1 cellular context compared by ENCODE assay signal in genomic region chr12:57230381-57231155, GRCh38.
TF ChIP-seq lines count a peak whose summit lies in the region.

No MANE protein-coding gene starts in this region.

TF ChIP-seq in H1, 55 proteins besides CTCF, POLR2A, EP300 and RAD21:
- no peak for TF ChIP-seq CEBPB (IDR thresholded peaks at IDR 0.05; ENCODE audit: low read depth, low read length)
- no peak for TF ChIP-seq SIRT6 (IDR thresholded peaks at IDR 0.05; ENCODE audit: low read length)
- TF ChIP-seq EZH2 (IDR thresholded peaks at IDR 0.05; ENCODE audit: low read depth, low read length, severe bottlenecking): no peak
- no peak for TF ChIP-seq PHF8 (conservative IDR thresholded peaks at IDR 0.05; ENCODE audit: low read depth, low read length)
- no peak for TF ChIP-seq BACH1 (IDR thresholded peaks at IDR 0.05; ENCODE audit: low read length)
- no peak for TF ChIP-seq SRF (IDR thresholded peaks at IDR 0.05; ENCODE audit: low read depth, low read length)
- no peak for TF ChIP-seq POLR2AphosphoS5 (IDR thresholded peaks at IDR 0.05; ENCODE audit: low read depth, low read length)
- TF ChIP-seq CBX8 (IDR thresholded peaks at IDR 0.05; ENCODE audit: borderline replicate concordance, low read depth, low read length): no peak
- TF ChIP-seq KDM4A (IDR thresholded peaks at IDR 0.05; ENCODE audit: low read depth, low read length, severe bottlenecking): peak; percentile 2
- TF ChIP-seq CBX5 (IDR thresholded peaks at IDR 0.05; ENCODE audit: low read depth, low read length): no peak
- no peak for TF ChIP-seq ATF3 (IDR thresholded peaks at IDR 0.05; ENCODE audit: insufficient read depth, low read depth, low read length)
- TF ChIP-seq TEAD4 (IDR thresholded peaks at IDR 0.05; ENCODE audit: low read depth, low read length): no peak
- TF ChIP-seq TAF7 (optimal IDR thresholded peaks at IDR 0.05; ENCODE audit: borderline replicate concordance, low read depth, low read length): peak; percentile 7
- TF ChIP-seq TAF1 (IDR thresholded peaks at IDR 0.05; ENCODE audit: low read depth, low read length): no peak
- TF ChIP-seq TBP (IDR thresholded peaks at IDR 0.05; ENCODE audit: low read depth, low read length): no peak; the same call in 1 of the 2 replicates
